25 cellular contexts compared by ENCODE assay signal in genomic region chr7:139561-140243, GRCh38. TPM values are rescaled to one million over a fixed set of nuclear protein-coding genes. Genes with fewer than 3 reads are reported as not detected.
DNase-seq lines count a peak whose midpoint lies in the region; ATAC-seq and TF ChIP-seq lines count a peak whose summit lies in the region.
"Had no signal": no experiment of that assay in that cellular context is flagged by ENCODE, and none has a peak within 500 bp of the region (broad histone marks: within the 10 kb centered on the region; RNA-seq: fewer than 3 reads in every experiment).

No MANE protein-coding gene starts in this region.

- peak overlapping the region; percentile 91 for H2AK5ac ChIP-seq in neuronal stem cell (ENCODE audit: low read depth, low read length)

- H3K79me1 ChIP-seq in neuronal stem cell (ENCODE audit: low read depth, low read length), result no peaks in the 10 kb centered on the region

- H4K8ac ChIP-seq in neuronal stem cell (ENCODE audit: low read depth, low read length), result peak overlapping the region; percentile 94

- H3K36me3 ChIP-seq in BLaER1, result no peaks in the 10 kb centered on the region
- no peaks in the 10 kb centered on the region for H3K36me3 ChIP-seq in left lung
- H3K36me3 ChIP-seq in neuronal stem cell (replicated peaks in 1 of 2; ENCODE audit: control insufficient read depth in 2 of 2, insufficient read depth in 2 of 2, low read length in 2 of 2), result peaks cover 0 to 2% of the 10 kb centered on the region in 2 donors
- no peaks in the 10 kb centered on the region for H3K36me3 ChIP-seq in sigmoid colon
- H3K36me3 ChIP-seq: brain microvascular endothelial cell, upper lobe of left lung had no signal

- peak overlapping the region; percentile 91 for H2BK15ac ChIP-seq in neuronal stem cell (ENCODE audit: low read length)

- H2BK120ac ChIP-seq in neuronal stem cell (ENCODE audit: low read depth, low read length), result peak overlapping the region; percentile 47

- TF ChIP-seq EP300 in sigmoid colon (IDR thresholded peaks at IDR 0.05), result no peak

- H3K27me3 Mint-ChIP-seq in activated naive CD4-positive, alpha-beta T cell treated with anti-CD3 and anti-CD28 coated beads, Interleukin-2, amount 10 ng/mL, durations not matched to agents 7 days and 5 days, result peaks cover 14% of the 10 kb centered on the region

- no CpG with 5 or more reads among the region's 22 CpGs for WGBS in neuronal stem cell (ENCODE audit: extremely low coverage in 2 of 2, insufficient read length in 2 of 2, insufficient replicate concordance in 1 of 2), 2 donors
- WGBS in sigmoid colon, 2 donors, result 87 to 88% methylated on average over 22 of the region's 22 CpGs

- H2BK12ac ChIP-seq in neuronal stem cell (ENCODE audit: low read length), result peak overlapping the region; percentile 95

- H3K14ac ChIP-seq in neuronal stem cell (ENCODE audit: low read length), result peak overlapping the region; percentile 63

- H3K9ac ChIP-seq in BLaER1 (no peak overlapping the region), neuronal stem cell (ENCODE audit: low read depth, low read length, poor library complexity) (peak overlapping the region; percentile 10)

- no peaks in the 10 kb centered on the region for H4K20me1 ChIP-seq in BLaER1

- TF ChIP-seq POLR2A in sigmoid colon (IDR thresholded peaks at IDR 0.05), result no peak

- no peak for ATAC-seq in left lung
- ATAC-seq: activated CD8-positive, alpha-beta T cell treated with anti-CD3 and anti-CD28 coated beads for 36 hours had no signal

- H3K4ac ChIP-seq in neuronal stem cell (ENCODE audit: low read length), result peak overlapping the region; percentile 58

- peak overlapping the region; percentile 36 for H3K23ac ChIP-seq in neuronal stem cell (ENCODE audit: low read depth, low read length, poor library complexity)

- H3K4me1 ChIP-seq in BLaER1 (peaks cover 44% of the 10 kb centered on the region), left lung (peaks cover 0 to 5% of the 10 kb centered on the region in 2 donors), neuronal stem cell (ENCODE audit: control insufficient read depth in 2 of 2, insufficient read depth in 1 of 2, low read depth in 1 of 2, low read length in 2 of 2) (peaks cover 11 to 19% of the 10 kb centered on the region in 2 donors), sigmoid colon (peaks cover 0 to 14% (median 5%) of the 10 kb centered on the region in 4 donors)

- no peak overlapping the region for H2BK5ac ChIP-seq in neuronal stem cell (ENCODE audit: low read length)

- H3K27me3 ChIP-seq in BLaER1, result no peaks in the 10 kb centered on the region
- peaks cover 0 to 11% of the 10 kb centered on the region in 2 donors for H3K27me3 ChIP-seq in left lung
- no peaks in the 10 kb centered on the region for H3K27me3 ChIP-seq in neuronal stem cell (ENCODE audit: control insufficient read depth in 3 of 3, insufficient read depth in 3 of 3, low read depth in 1 of 3, low read length in 3 of 3)
- H3K27me3 ChIP-seq in sigmoid colon, result no peaks in the 10 kb centered on the region
- H3K27me3 ChIP-seq: brain microvascular endothelial cell, upper lobe of left lung had no signal

- CTCF ChIA-PET in activated naive CD4-positive, alpha-beta T cell treated with anti-CD3 and anti-CD28 coated beads, Interleukin-2, amount 10 ng/mL, durations not matched to agents 7 days and 5 days (lab: Charles Lee), result no interaction called here

- peak overlapping the region; percentile 63 for H3K4me2 ChIP-seq in BLaER1
- H3K4me2 ChIP-seq in neuronal stem cell (ENCODE audit: insufficient read depth, low read length, poor library complexity, severe bottlenecking), result no peak overlapping the region
- H3K4me2 ChIP-seq: PC-9 had no signal

- no peak overlapping the region for H3K4me3 ChIP-seq in BLaER1
- H3K4me3 ChIP-seq in left lung, result no peak overlapping the region
- H3K4me3 ChIP-seq in neuronal stem cell (ENCODE audit: low read length in 2 of 2), result no peak overlapping the region
- no peak overlapping the region for H3K4me3 ChIP-seq in sigmoid colon
- H3K4me3 ChIP-seq: PC-9, upper lobe of left lung had no signal

- no peaks in the 10 kb centered on the region for H3K9me3 Mint-ChIP-seq in activated naive CD4-positive, alpha-beta T cell treated with anti-CD3 and anti-CD28 coated beads, Interleukin-2, amount 10 ng/mL, durations not matched to agents 7 days and 5 days
- H3K9me3 Mint-ChIP-seq: activated CD8-positive, alpha-beta T cell treated with anti-CD3 and anti-CD28 coated beads for 36 hours; activated T-helper 1 cell treated with anti-CD3 and anti-CD28 coated beads, Interleukin-12 subunit alpha, Interleukin-12 subunit beta, Interleukin-2, Interleukin-4 antibody, amounts not matched to agents 30 ng/mL and 10 ng/mL and 1 ng/mL, durations not matched to agents 14 hours and 24 hours and 36 hours; CD4-positive, CD25-positive, alpha-beta regulatory T cell had no signal

- H3K4me3 Mint-ChIP-seq in activated naive CD4-positive, alpha-beta T cell treated with anti-CD3 and anti-CD28 coated beads, Interleukin-2, amount 10 ng/mL, durations not matched to agents 7 days and 5 days, result no peak overlapping the region
- H3K4me3 Mint-ChIP-seq: activated CD8-positive, alpha-beta T cell treated with anti-CD3 and anti-CD28 coated beads for 36 hours; activated T-helper 1 cell treated with anti-CD3 and anti-CD28 coated beads, Interleukin-12 subunit alpha, Interleukin-12 subunit beta, Interleukin-2, Interleukin-4 antibody, amounts not matched to agents 30 ng/mL and 10 ng/mL and 1 ng/mL, durations not matched to agents 14 hours and 24 hours and 36 hours; CD4-positive, CD25-positive, alpha-beta regulatory T cell had no signal

- H4K91ac ChIP-seq in neuronal stem cell (ENCODE audit: low read depth, low read length, poor library complexity), result peak overlapping the region; percentile 89

- H3K27ac Mint-ChIP-seq in activated naive CD4-positive, alpha-beta T cell treated with anti-CD3 and anti-CD28 coated beads, Interleukin-2, amount 10 ng/mL, durations not matched to agents 7 days and 5 days, result no peak overlapping the region
- H3K27ac Mint-ChIP-seq: activated CD8-positive, alpha-beta T cell treated with anti-CD3 and anti-CD28 coated beads for 36 hours; activated T-helper 1 cell treated with anti-CD3 and anti-CD28 coated beads, Interleukin-12 subunit alpha, Interleukin-12 subunit beta, Interleukin-2, Interleukin-4 antibody, amounts not matched to agents 30 ng/mL and 10 ng/mL and 1 ng/mL, durations not matched to agents 14 hours and 24 hours and 36 hours; CD4-positive, CD25-positive, alpha-beta regulatory T cell had no signal

- peak overlapping the region; percentile 93 for H2AFZ ChIP-seq in neuronal stem cell (ENCODE audit: low read length)
- H2AFZ ChIP-seq: PC-9 had no signal

- no peaks in the 10 kb centered on the region for H3K36me3 Mint-ChIP-seq in activated naive CD4-positive, alpha-beta T cell treated with anti-CD3 and anti-CD28 coated beads, Interleukin-2, amount 10 ng/mL, durations not matched to agents 7 days and 5 days
- H3K36me3 Mint-ChIP-seq: CD4-positive, CD25-positive, alpha-beta regulatory T cell had no signal

- no peaks in the 10 kb centered on the region for H3K4me1 Mint-ChIP-seq in activated naive CD4-positive, alpha-beta T cell treated with anti-CD3 and anti-CD28 coated beads, Interleukin-2, amount 10 ng/mL, durations not matched to agents 7 days and 5 days

- H3K27ac ChIP-seq in BLaER1 (peak overlapping the region; percentile 60; the same call in 1 of the 2 replicates), left lung (no peak overlapping the region), neuronal stem cell (replicated peaks; ENCODE audit: low read length) (no peak overlapping the region), sigmoid colon (no peak overlapping the region)
- H3K27ac ChIP-seq: brain microvascular endothelial cell, PC-9, upper lobe of left lung had no signal

- TF ChIP-seq CTCF in left lung (IDR thresholded peaks at IDR 0.05) (no peak), sigmoid colon (IDR thresholded peaks at IDR 0.05) (no peak)

- intact Hi-C loops in left lung (cut with DNase I), result no loop called here
- intact Hi-C loops in sigmoid colon (cut with DNase I), result no loop called here

- H3K18ac ChIP-seq in neuronal stem cell (ENCODE audit: low read length), result peak overlapping the region; percentile 98

- H3K9me3 ChIP-seq in BLaER1 (no peaks in the 10 kb centered on the region), left lung (no peaks in the 10 kb centered on the region), neuronal stem cell (replicated peaks in 1 of 2; ENCODE audit: control insufficient read depth in 2 of 2, insufficient read depth in 1 of 2, low read depth in 1 of 2, low read length in 2 of 2) (peaks cover 0 to 5% of the 10 kb centered on the region in 2 donors), sigmoid colon (no peaks in the 10 kb centered on the region)
- H3K9me3 ChIP-seq: upper lobe of left lung had no signal

- DNase-seq in left lung, result peak; percentile 24 to 49
- DNase-seq in neuronal stem cell (ENCODE audit: low spot score), result no peak
- DNase-seq in sigmoid colon, result no peak
- DNase-seq in NCI-H187 (lab: John Stamatoyannopoulos, UW), result no peak
- no peak for DNase-seq in COR-L47 (lab: John Stamatoyannopoulos, UW)
- DNase-seq in activated naive CD4-positive, alpha-beta T cell treated with anti-CD3 and anti-CD28 coated beads, Interleukin-2, amount 10 ng/mL, durations not matched to agents 7 days and 5 days, result no peak
- DNase-seq: activated CD8-positive, alpha-beta memory T cell treated with anti-CD3 and anti-CD28 coated beads, Interleukin-2, amount 50 U/mL, for 48 hours; activated CD8-positive, alpha-beta T cell treated with anti-CD3 and anti-CD28 coated beads for 36 hours; activated naive CD4-positive, alpha-beta T cell treated with anti-CD3 and anti-CD28 coated beads, Interleukin-2, amount 50 U/mL, for 16 hours; amniotic stem cell; brain microvascular endothelial cell; CD4-positive, CD25-positive, alpha-beta regulatory T cell; GOT3; hippocampal formation; NCI-H1436; NCI-H226; NCI-H526 treated with DMSO at 0.1 percent for 48 hours; PC-9; Right ventricle myocardium superior; stimulated activated naive CD4-positive, alpha-beta T cell; T-helper 2 cell had no signal

TF ChIP-seq in PFSK-1, 5 proteins besides CTCF, POLR2A, EP300 and RAD21 (continues in another document):
- TF ChIP-seq SIN3A (IDR thresholded peaks at IDR 0.05; ENCODE audit: borderline replicate concordance, insufficient read depth, low read length) (no peak), POLR2AphosphoS5 (IDR thresholded peaks at IDR 0.05; ENCODE audit: low read depth, low read length) (no peak), FOXP2 (optimal IDR thresholded peaks at IDR 0.05; ENCODE audit: borderline replicate concordance, extremely low read depth, extremely low read length, insufficient read depth) (peak; percentile 30), TAF1 (IDR thresholded peaks at IDR 0.05; ENCODE audit: borderline replicate concordance, insufficient read depth, low read length) (no peak)

RNA-seq across cellular contexts. Expression of gene FAM20C, which starts 52.7 kb away (rescaled TPM):
- 131 TPM for polyA plus RNA-seq in PFSK-1 (2012; ENCODE audit: insufficient read length, low read depth)
- total RNA-seq in left lung (10 to 100 TPM; 44.6 to 75.5 TPM), sigmoid colon (10 to 100 TPM; 18.4 to 51.3 (median 23.3) TPM)
- 7.3 TPM for polyA plus RNA-seq in neuronal stem cell (2013, experiment 1 of 2)
- polyA plus RNA-seq in neuronal stem cell (2013, experiment 2 of 2), result 7.3 TPM
- 10 to 100 TPM in 2 of 3 donors, 1 to 10 TPM in 1; 3.0 to 27.5 (median 10.4) TPM for polyA plus RNA-seq in sigmoid colon
- total RNA-seq: CD4-positive, CD25-positive, alpha-beta regulatory T cell had no signal
- polyA plus RNA-seq: CD4-positive, CD25-positive, alpha-beta regulatory T cell had no signal

Comparison
In these comparisons a context has a peak if more than half of its experiments do, and no peak if none do; other contexts are left out.
1. DNase-seq: peak in left lung (2 of 2); none in neuronal stem cell (single experiment), sigmoid colon (single experiment), NCI-H187 (0 of 2), COR-L47 (single experiment) and activated naive CD4-positive, alpha-beta T cell treated with anti-CD3 and anti-CD28 coated beads, Interleukin-2, amount 10 ng/mL, durations not matched to agents 7 days and 5 days (single experiment).